In the genomic region with DNA sequence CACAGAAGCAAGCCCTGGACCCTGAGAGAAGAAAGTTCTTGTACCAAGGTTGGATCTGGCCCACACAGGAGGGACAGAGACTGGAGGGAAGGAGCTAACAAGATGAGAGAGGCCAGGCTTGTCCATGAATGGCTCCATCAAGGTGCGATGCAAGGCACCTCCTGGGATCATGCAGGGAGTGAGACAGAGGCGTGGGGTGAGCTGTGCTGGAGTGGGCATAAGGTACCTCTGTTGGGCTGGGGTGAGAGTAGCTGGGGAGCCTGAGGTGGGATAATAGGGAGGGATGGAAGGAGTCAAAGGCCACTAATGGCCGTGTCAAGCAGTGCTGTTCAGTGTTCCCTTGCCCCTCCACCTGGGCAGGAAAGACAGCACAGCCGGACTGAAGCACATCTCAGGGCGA, we compare ENCODE assay signal across 23 cellular contexts. TPM values are rescaled to one million over a fixed set of nuclear protein-coding genes. Genes with fewer than 3 reads are reported as not detected.
A peak's percentile ranks its signal among the peaks of the same experiment; 100 is the strongest.
DNase-seq lines count a peak whose midpoint lies in the region; ATAC-seq and TF ChIP-seq lines count a peak whose summit lies in the region.
"Had no signal": no experiment of that assay in that cellular context is flagged by ENCODE, and none has a peak within 500 bp of the region (broad histone marks: within the 10 kb centered on the region; RNA-seq: fewer than 3 reads in every experiment).

No MANE protein-coding gene starts in this region.

- no peaks in the 10 kb centered on the region for H3K4me1 ChIP-seq in upper lobe of right lung
- H3K4me1 ChIP-seq: A549 had no signal

- no peak for TF ChIP-seq CTCF in upper lobe of right lung (IDR thresholded peaks at IDR 0.05)

- H3K4me3 ChIP-seq in upper lobe of right lung = no peak overlapping the region
- H3K4me3 ChIP-seq: A549, BLaER1, GM12878, GM23248 had no signal

- no peak overlapping the region for H3K27ac ChIP-seq in upper lobe of right lung
- H3K27ac ChIP-seq: 22Rv1, A549, BLaER1, GM23248, HL-60 had no signal

- H3K9me3 ChIP-seq in upper lobe of right lung = no peaks in the 10 kb centered on the region
- H3K9me3 ChIP-seq: A549 had no signal

- H3K27me3 ChIP-seq in upper lobe of right lung = no peaks in the 10 kb centered on the region
- H3K27me3 ChIP-seq: BLaER1 had no signal

- ATAC-seq in left lobe of liver = no peak
- ATAC-seq in upper lobe of right lung = peak; percentile 8
- ATAC-seq: A549, GM12878, HCT116 had no signal

- intact Hi-C loops in upper lobe of right lung (cut with DNase I) = no loop called here

- H3K36me3 ChIP-seq in upper lobe of right lung = no peaks in the 10 kb centered on the region
- H3K36me3 ChIP-seq: BLaER1 had no signal

- peak; percentile 33 for DNase-seq in activated CD8-positive, alpha-beta memory T cell treated with anti-CD3 and anti-CD28 coated beads for 24 hours
- DNase-seq in activated CD8-positive, alpha-beta memory T cell treated with anti-CD3 and anti-CD28 coated beads, Interleukin-2, amount 50 U/mL, for 48 hours = no peak
- DNase-seq in ecto neural progenitor cell (ENCODE audit: low spot score) (peak; percentile 25), left lobe of liver (ENCODE audit: low spot score) (peak; percentile 22), upper lobe of right lung (no peak), epidermal melanocyte (ENCODE audit: insufficient read length, low spot score) (no peak), NCI-H1436 (lab: John Stamatoyannopoulos, UW) (no peak)
- DNase-seq: CD8-positive, alpha-beta memory T cell; COR-L47; DMS 273 treated with DMSO at 0.1 percent for 48 hours; DMS53; DND-41; EL; GM23248; HFFc6 had no signal

RNA-seq across cellular contexts. Expression of a gene that starts 9.9 kb away (rescaled TPM):
- total RNA-seq in left lobe of liver (not detected), upper lobe of right lung (not detected)
- total RNA-seq: CD8-positive, alpha-beta memory T cell; G401; GM12878; GM23248; HFFc6; HT1080 had no signal

RNA-seq across cellular contexts. Expression of a gene that starts 38.5 kb away (rescaled TPM):
- 25.0 TPM for total RNA-seq in left lobe of liver
- total RNA-seq in upper lobe of right lung = 40.9 TPM

RNA-seq across cellular contexts. Expression of a gene that starts 57.5 kb away (rescaled TPM):
- total RNA-seq in left lobe of liver (6.8 TPM), upper lobe of right lung (160 TPM)

Comparison
In these comparisons a context has a peak if more than half of its experiments do, and no peak if none do; other contexts are left out.
1. DNase-seq: peak in activated CD8-positive, alpha-beta memory T cell treated with anti-CD3 and anti-CD28 coated beads for 24 hours (single experiment), ecto neural progenitor cell (single experiment) and left lobe of liver (single experiment); none in activated CD8-positive, alpha-beta memory T cell treated with anti-CD3 and anti-CD28 coated beads, Interleukin-2, amount 50 U/mL, for 48 hours (single experiment), upper lobe of right lung (single experiment), epidermal melanocyte (single experiment) and NCI-H1436 (single experiment).
2. RNA of a gene that starts 57.5 kb away (total RNA-seq): 160 TPM in upper lobe of right lung (single experiment); 6.8 TPM in left lobe of liver (single experiment); every median in the first group is over 10 times any median in the second.